8 cellular contexts compared by ENCODE assay signal in genomic region chr2:87470381-87471380, GRCh38.
DNase-seq lines count a peak whose midpoint lies in the region; ATAC-seq and TF ChIP-seq lines count a peak whose summit lies in the region.
"Not testable (repeated sequence)": the region's sequence is repeated elsewhere in the genome, so short reads cannot be mapped to it uniquely, and the experiment has no call there.

No MANE protein-coding gene starts in this region.

- H3K27me3 Mint-ChIP-seq in central memory CD8-positive, alpha-beta T cell = not testable (repeated sequence)

- DNase-seq in MM.1S; central memory CD8-positive, alpha-beta T cell (ENCODE audit: low spot score in 2 of 2): not testable (repeated sequence)
- DNase-seq in activated T-cell treated with anti-CD3 and anti-CD28 coated beads for 4 hours = peak; percentile 35
- DNase-seq in stimulated activated CD4-positive, alpha-beta T cell treated with anti-CD3 and anti-CD28 coated beads, Interleukin-12 subunit alpha, Interleukin-12 subunit beta, amount 100 ng/mL, for 24 hours (ENCODE audit: low read depth in 2 of 2) = peak; percentile 30 to 50

- peak overlapping the region; percentile 91 for H3K27ac Mint-ChIP-seq in central memory CD8-positive, alpha-beta T cell (ENCODE audit: low read depth)

- H3K36me3 Mint-ChIP-seq in central memory CD8-positive, alpha-beta T cell (ENCODE audit: insufficient read depth) = not testable (repeated sequence)

- peak; percentile 38 for ATAC-seq in GM18508 (IDR thresholded peaks at IDR 0.05; ENCODE audit: insufficient read depth, unreplicated experiment)
- ATAC-seq in GM21423 (IDR thresholded peaks at IDR 0.05; ENCODE audit: unreplicated experiment) = peak; percentile 34
- peak; percentile 30 for ATAC-seq in HG02973 (IDR thresholded peaks at IDR 0.05; ENCODE audit: unreplicated experiment)
- not testable (repeated sequence) for ATAC-seq in central memory CD8-positive, alpha-beta T cell (replicated peaks; ENCODE audit: extremely low read depth, poor library complexity, severe bottlenecking)

- not testable (repeated sequence) for H3K36me3 ChIP-seq in BLaER1 treated with 17β-estradiol and CSF1 and Interleukin-3, amounts not matched to agents 10 nM and 100 nM; MM.1S (replicated peaks; ENCODE audit: insufficient read depth, low read length)

- not testable (repeated sequence) for H3K4me3 ChIP-seq in BLaER1 treated with 17β-estradiol and CSF1 and Interleukin-3, amounts not matched to agents 10 nM and 100 nM; MM.1S (ENCODE audit: low read length)

- peak overlapping the region; percentile 59 for H3K4me3 Mint-ChIP-seq in central memory CD8-positive, alpha-beta T cell

- not testable (repeated sequence) for H2AFZ ChIP-seq in MM.1S (ENCODE audit: low read length)

- not testable (repeated sequence) for H3F3A ChIP-seq in MM.1S (ENCODE audit: insufficient read depth, low read length)

- not testable (repeated sequence) for H3K27ac ChIP-seq in BLaER1 treated with 17β-estradiol and CSF1 and Interleukin-3, amounts not matched to agents 10 nM and 100 nM
- 0 out of 2 replicates have a peak overlapping the region, but pooled peaks have one; percentile 23 for H3K27ac ChIP-seq in MM.1S (ENCODE audit: low read length)

- not testable (repeated sequence) for H3K9ac ChIP-seq in BLaER1 treated with 17β-estradiol and CSF1 and Interleukin-3, amounts not matched to agents 10 nM and 100 nM; MM.1S (ENCODE audit: low read length)

- H3K9me2 ChIP-seq in MM.1S (replicated peaks; ENCODE audit: insufficient read depth, low read length) = not testable (repeated sequence)

- TF ChIP-seq CTCF in MM.1S (IDR thresholded peaks at IDR 0.05; ENCODE audit: low read length) = not testable (repeated sequence)

- H4K20me1 ChIP-seq in BLaER1 treated with 17β-estradiol and CSF1 and Interleukin-3, amounts not matched to agents 10 nM and 100 nM; MM.1S (ENCODE audit: insufficient read depth, low read length): not testable (repeated sequence)

- H3K4me1 Mint-ChIP-seq in central memory CD8-positive, alpha-beta T cell = peaks cover 28% of the 10 kb centered on the region

- H3K27me3 ChIP-seq in BLaER1 treated with 17β-estradiol and CSF1 and Interleukin-3, amounts not matched to agents 10 nM and 100 nM; MM.1S (replicated peaks; ENCODE audit: insufficient read depth, low read length): not testable (repeated sequence)

- peaks cover 14 to 36% (median 28%) of the 10 kb centered on the region in 10 experiments for H3K4me1 ChIP-seq in BLaER1 treated with 17β-estradiol and CSF1 and Interleukin-3, amounts not matched to agents 10 nM and 100 nM
- not testable (repeated sequence) for H3K4me1 ChIP-seq in MM.1S (ENCODE audit: low read length)

- not testable (repeated sequence) for H3K9me3 Mint-ChIP-seq in central memory CD8-positive, alpha-beta T cell

- H3K9me3 ChIP-seq in BLaER1 treated with 17β-estradiol and CSF1 and Interleukin-3, amounts not matched to agents 10 nM and 100 nM (replicated peaks in 1 of 11); MM.1S (replicated peaks; ENCODE audit: insufficient read depth, low read length): not testable (repeated sequence)

- peaks cover 67% of the 10 kb centered on the region for H3K79me2 ChIP-seq in MM.1S (ENCODE audit: low read length)

- H3K4me2 ChIP-seq in BLaER1 treated with 17β-estradiol and CSF1 and Interleukin-3, amounts not matched to agents 10 nM and 100 nM = peak overlapping the region; percentile 58 to 76 (median 66)
- not testable (repeated sequence) for H3K4me2 ChIP-seq in MM.1S (ENCODE audit: low read depth, low read length)
